8 cellular contexts compared by ENCODE assay signal in genomic region chr15:33292718-33293307, GRCh38. TPM values are rescaled to one million over a fixed set of nuclear protein-coding genes. Genes with fewer than 3 reads are reported as not detected.
DNase-seq lines count a peak whose midpoint lies in the region; ATAC-seq, FAIRE-seq and TF ChIP-seq lines count a peak whose summit lies in the region.

No MANE protein-coding gene starts in this region.

- no peaks in the 10 kb centered on the region for H3K27me3 Mint-ChIP-seq in CD4-positive, alpha-beta T cell

- H3K4me1 ChIP-seq in heart left ventricle = peaks cover 0 to 6% (median 0%) of the 10 kb centered on the region in 12 donors
- no peaks in the 10 kb centered on the region for H3K4me1 ChIP-seq in small intestine (ENCODE audit: control insufficient read depth in 2 of 2, insufficient read depth in 1 of 2, low read depth in 1 of 2, low read length in 1 of 2)

- FAIRE-seq in small intestine (lab: Jason Lieb, UNC) = no peak

- H3K9me3 Mint-ChIP-seq in CD4-positive, alpha-beta T cell = no peaks in the 10 kb centered on the region

- H3K4me1 Mint-ChIP-seq in CD4-positive, alpha-beta T cell (ENCODE audit: low read depth) = no peaks in the 10 kb centered on the region

- peak; percentile 64 for TF ChIP-seq CTCF in CD4-positive, alpha-beta T cell (IDR thresholded peaks at IDR 0.05)
- TF ChIP-seq CTCF in heart left ventricle (IDR thresholded peaks at IDR 0.05) = peak; percentile 43 to 75 (median 60)

- H3K4me3 ChIP-seq in heart left ventricle = no peak overlapping the region
- H3K4me3 ChIP-seq in small intestine (ENCODE audit: low read depth in 1 of 2, low read length in 2 of 2) = no peak overlapping the region

- no peak for ATAC-seq in CD4-positive, alpha-beta T cell (ENCODE audit: poor library complexity)
- ATAC-seq in heart left ventricle (peak in 3 of 4 donors; percentile 66 to 81 (median 68)), GM19328 (IDR thresholded peaks at IDR 0.05; ENCODE audit: unreplicated experiment) (no peak), GM19452 (IDR thresholded peaks at IDR 0.05; ENCODE audit: unreplicated experiment) (no peak)

- H3K27me3 ChIP-seq in CD4-positive, alpha-beta T cell (ENCODE audit: control insufficient read depth, insufficient read depth, low read length) = no peaks in the 10 kb centered on the region
- H3K27me3 ChIP-seq in heart left ventricle (peaks cover 0 to 6% (median 0%) of the 10 kb centered on the region in 9 donors), small intestine (ENCODE audit: control insufficient read depth in 2 of 2, insufficient read depth in 2 of 2, low read length in 2 of 2) (peaks cover 0 to 3% of the 10 kb centered on the region in 2 donors)

- no peaks in the 10 kb centered on the region for H3K9me3 ChIP-seq in CD4-positive, alpha-beta T cell (ENCODE audit: control insufficient read depth, low read length)
- H3K9me3 ChIP-seq in heart left ventricle (no peaks in the 10 kb centered on the region), small intestine (ENCODE audit: control insufficient read depth, low read depth) (no peaks in the 10 kb centered on the region)

- no peak overlapping the region for H3K27ac Mint-ChIP-seq in CD4-positive, alpha-beta T cell

- no peak for TF ChIP-seq POLR2A in heart left ventricle (IDR thresholded peaks at IDR 0.05)

- H3K36me3 ChIP-seq in heart left ventricle = no peaks in the 10 kb centered on the region
- H3K36me3 ChIP-seq in small intestine (ENCODE audit: control insufficient read depth in 2 of 2, insufficient read depth in 2 of 2, low read length in 2 of 2) = no peaks in the 10 kb centered on the region

- no peaks in the 10 kb centered on the region for H3K36me3 Mint-ChIP-seq in CD4-positive, alpha-beta T cell (ENCODE audit: low read depth)

- WGBS in heart left ventricle, 4 donors = 26 to 31% (median 29%) methylated on average over 7 of the region's 7 CpGs
- 30 to 31% (median 31%) methylated on average over 7 of the region's 7 CpGs for WGBS in small intestine, 3 donors

- peak in 8 of 10 experiments; percentile 1 to 36 (median 18) for DNase-seq in CD4-positive, alpha-beta T cell
- DNase-seq in HEK293T (ENCODE audit: extremely low spot score) = peak; percentile 24
- DNase-seq in NCI-H748 (lab: John Stamatoyannopoulos, UW; ENCODE audit: unreplicated experiment) = peak; percentile 71
- peak; percentile 63 to 67 for DNase-seq in activated T-cell treated with anti-CD3 and anti-CD28 coated beads, Interleukin-2, amount 50 U/mL, for 48 hours
- DNase-seq in heart left ventricle = peak in 4 of 5 donors; percentile 19 to 57 (median 32)
- peak; percentile 35 for DNase-seq in small intestine

- POLR2A ChIA-PET in CD4-positive, alpha-beta T cell (lab: Charles Lee) = no interaction called here
- POLR2A ChIA-PET in HEK293T (lab: Yijun Ruan, JAX) = no interaction called here

- CTCF ChIA-PET in CD4-positive, alpha-beta T cell (lab: Charles Lee) = no interaction called here
- CTCF ChIA-PET in HEK293T (lab: Yijun Ruan, JAX) = interaction anchor here (0.7 to 3.2 kb wide), 15 partner anchors 11 to 445 kb away, joined by 3 to 20 read pairs (median 3); no protein-coding TSS in a partner anchor

- H3K27ac ChIP-seq in CD4-positive, alpha-beta T cell (ENCODE audit: low read depth, low read length) = no peak overlapping the region
- H3K27ac ChIP-seq in heart left ventricle (no peak overlapping the region), small intestine (ENCODE audit: low read depth in 1 of 2, low read length in 1 of 2) (no peak overlapping the region)

- intact Hi-C loops in CD4-positive, alpha-beta T cell (cut with DNase I, micrococcal nuclease) = loop anchor here (5.0 to 10.0 kb wide), 3 partner anchors 62 to 409 kb away; no protein-coding TSS in a partner anchor
- intact Hi-C loops in heart left ventricle (cut with DNase I) = loop anchor here (1.0 to 5.0 kb wide), 3 partner anchors 407 to 409 kb away; no protein-coding TSS in a partner anchor

- no peak overlapping the region for H3K4me3 Mint-ChIP-seq in CD4-positive, alpha-beta T cell

TF ChIP-seq in HEK293T, 16 proteins besides CTCF, POLR2A, EP300 and RAD21:
- TF ChIP-seq HDGF (IDR thresholded peaks at IDR 0.05; ENCODE audit: borderline replicate concordance) (no peak), ELF4 (IDR thresholded peaks at IDR 0.05) (no peak), L3MBTL2 (conservative IDR thresholded peaks at IDR 0.05) (no peak), BHLHE40 (IDR thresholded peaks at IDR 0.05; ENCODE audit: borderline replicate concordance) (no peak), LEF1 (IDR thresholded peaks at IDR 0.05; ENCODE audit: borderline replicate concordance) (no peak), CTBP1 (IDR thresholded peaks at IDR 0.05; ENCODE audit: borderline replicate concordance) (no peak), PKNOX1 (IDR thresholded peaks at IDR 0.05) (no peak)

RNA-seq across cellular contexts. Expression of gene RYR3, which starts 18.0 kb away (rescaled TPM):
- not detected for total RNA-seq in CD4-positive, alpha-beta T cell
- total RNA-seq in heart left ventricle = under 1 TPM in 7 of 9 donors, not detected in 2; 0.04 to 0.35 (median 0.29) TPM
- under 1 TPM; 0.01 to 0.11 TPM for polyA plus RNA-seq in heart left ventricle
- under 1 TPM in 1 of 3 donors, not detected in 2; 0.36 TPM for polyA plus RNA-seq in small intestine

Comparison
In these comparisons a context has a peak if more than half of its experiments do, and no peak if none do; other contexts are left out.
1. ATAC-seq: peak in heart left ventricle (3 of 4); none in CD4-positive, alpha-beta T cell (single experiment), GM19328 (single experiment) and GM19452 (single experiment).
2. DNase-seq: peak in every context shown above with its lines; median percentile 71 in NCI-H748; 65 in activated T-cell treated with anti-CD3 and anti-CD28 coated beads, Interleukin-2, amount 50 U/mL, for 48 hours; 35 in small intestine; 32 in heart left ventricle; 24 in HEK293T; 18 in CD4-positive, alpha-beta T cell.